In genomic region chr2:232699110-232699509, GRCh38 we compare ENCODE assay signal across 8 cellular contexts. TPM values are rescaled to one million over a fixed set of nuclear protein-coding genes. Genes with fewer than 3 reads are reported as not detected.
DNase-seq lines count a peak whose midpoint lies in the region; ATAC-seq and TF ChIP-seq lines count a peak whose summit lies in the region.

No MANE protein-coding gene starts in this region.

- BruUV-seq in IMR-90 (replicated peaks; lab: Mats Ljungman, UMichigan) (no TSS peak), MCF 10A (replicated peaks; lab: Mats Ljungman, UMichigan) (no TSS peak)

- TF ChIP-seq POLR2A in IMR-90 (IDR thresholded peaks at IDR 0.05; ENCODE audit: low read depth, low read length) = no peak

- in situ Hi-C loops in IMR-90 (cut with MboI; ENCODE audit: low sequenced_read_pairs) = no loop called here

- dilution Hi-C loops in IMR-90 (cut with HindIII; ENCODE audit: low sequenced_read_pairs, unreplicated experiment) = no loop called here

- H3K9me1 ChIP-seq in IMR-90 (ENCODE audit: insufficient read depth, low read length) = 0 out of 2 replicates have a peak, but pooled peaks cover 2% of the 10 kb centered on the region

- no CpG with 5 or more reads among the region's 2 CpGs for WGBS in IMR-90 (ENCODE audit: extremely low coverage in 2 of 2, insufficient read length in 1 of 2), 2 experiments

- no peak overlapping the region for H3K56ac ChIP-seq in IMR-90 (ENCODE audit: extremely low read depth, insufficient read depth, low read length)

- no peaks in the 10 kb centered on the region for H3K9me3 ChIP-seq in CD4-positive, alpha-beta memory T cell (ENCODE audit: control insufficient read depth in 1 of 2, low read length in 2 of 2)
- no peaks in the 10 kb centered on the region for H3K9me3 ChIP-seq in IMR-90 (ENCODE audit: control insufficient read depth, insufficient read depth, low read length)

- POLR2A ChIA-PET in CD4-positive, alpha-beta memory T cell (lab: Charles Lee; ENCODE audit: partially characterized antibody) = no interaction called here
- POLR2A ChIA-PET in IMR-90 (lab: Charles Lee; ENCODE audit: unreplicated experiment) = no interaction called here
- POLR2A ChIA-PET in MCF 10A (lab: Yijun Ruan, JAX) = interaction anchor here (0.6 to 0.7 kb wide), 2 partner anchors 148 to 546 kb away, joined by 3 to 4 read pairs; partner anchors contain the start of genes EIF4E2 and TIGD1
- POLR2A ChIA-PET in naive thymus-derived CD8-positive, alpha-beta T cell (lab: Charles Lee) = interaction anchor here (0.5 kb wide), 1 partner anchor 45 kb away, joined by 5 read pairs; no protein-coding TSS in a partner anchor

- H3K4ac ChIP-seq in IMR-90 (ENCODE audit: low read depth, low read length) = no peak overlapping the region

- ATAC-seq in IMR-90 (ENCODE audit: low read depth) = no peak
- no peak for ATAC-seq in naive thymus-derived CD8-positive, alpha-beta T cell

- peaks cover 5% of the 10 kb centered on the region for H3K36me3 ChIP-seq in CD4-positive, alpha-beta memory T cell (ENCODE audit: insufficient read depth, low read length)
- peaks cover 6% of the 10 kb centered on the region; the same call in 1 of the 2 replicates for H3K36me3 ChIP-seq in IMR-90 (ENCODE audit: control insufficient read depth, insufficient read depth, low read length)

- H3K27ac ChIP-seq in CD4-positive, alpha-beta memory T cell (ENCODE audit: low read depth, low read length) = no peak overlapping the region
- H3K27ac ChIP-seq in IMR-90 (ENCODE audit: insufficient read depth, low read length) = no peak overlapping the region

- peak overlapping the region in 7 of 8 donors; percentile 65 to 96 (median 93) for H3K4me3 Mint-ChIP-seq in CD4-positive, alpha-beta memory T cell
- H3K4me3 Mint-ChIP-seq in MCF 10A (ENCODE audit: unreplicated experiment) = peak overlapping the region; percentile 95
- H3K4me3 Mint-ChIP-seq in naive thymus-derived CD8-positive, alpha-beta T cell = peak overlapping the region; percentile 8 to 96 (median 92)

- no peak for TF ChIP-seq CTCF in IMR-90 (conservative IDR thresholded peaks at IDR 0.05; ENCODE audit: low read depth, low read length)
- no peak for TF ChIP-seq CTCF in MCF 10A (IDR thresholded peaks at IDR 0.05; ENCODE audit: unreplicated experiment)

- no peak overlapping the region for H2BK5ac ChIP-seq in IMR-90 (ENCODE audit: low read depth, low read length, poor library complexity, severe bottlenecking)

- peaks cover 0 to 2% (median 0%) of the 10 kb centered on the region in 8 donors for H3K9me3 Mint-ChIP-seq in CD4-positive, alpha-beta memory T cell
- no peaks in the 10 kb centered on the region for H3K9me3 Mint-ChIP-seq in MCF 10A (ENCODE audit: unreplicated experiment)
- peaks cover 0 to 14% (median 4%) of the 10 kb centered on the region in 9 donors for H3K9me3 Mint-ChIP-seq in naive thymus-derived CD8-positive, alpha-beta T cell

- H3K27ac Mint-ChIP-seq in CD4-positive, alpha-beta memory T cell = peak overlapping the region in 4 of 7 donors; percentile 47 to 95 (median 74)
- peak overlapping the region; percentile 93 for H3K27ac Mint-ChIP-seq in MCF 10A (ENCODE audit: low read depth, unreplicated experiment)
- peak overlapping the region in 7 of 10 donors; percentile 40 to 93 (median 58) for H3K27ac Mint-ChIP-seq in naive thymus-derived CD8-positive, alpha-beta T cell

- peaks cover 29% of the 10 kb centered on the region for H4K20me1 ChIP-seq in IMR-90 (ENCODE audit: insufficient read depth, low read length)

- H4K5ac ChIP-seq in IMR-90 (ENCODE audit: low read depth, low read length) = no peak overlapping the region

- H4K8ac ChIP-seq in IMR-90 (ENCODE audit: low read depth in 2 of 2, low read length in 2 of 2) = no peak overlapping the region

- no peaks in the 10 kb centered on the region for H3K27me3 ChIP-seq in CD4-positive, alpha-beta memory T cell (ENCODE audit: insufficient read depth, low read length)
- H3K27me3 ChIP-seq in IMR-90 (ENCODE audit: control insufficient read depth, insufficient read depth, low read length) = no peaks in the 10 kb centered on the region

- no peak overlapping the region for H4K91ac ChIP-seq in IMR-90 (ENCODE audit: insufficient read depth, low read depth, low read length)

- H3K36me3 Mint-ChIP-seq in CD4-positive, alpha-beta memory T cell = peaks cover 21 to 29% of the 10 kb centered on the region in 2 donors
- peaks cover 26% of the 10 kb centered on the region for H3K36me3 Mint-ChIP-seq in MCF 10A (ENCODE audit: insufficient read depth, unreplicated experiment)
- peaks cover 0 to 20% (median 11%) of the 10 kb centered on the region in 3 donors for H3K36me3 Mint-ChIP-seq in naive thymus-derived CD8-positive, alpha-beta T cell

- H3K4me1 ChIP-seq in CD4-positive, alpha-beta memory T cell (ENCODE audit: insufficient read depth, low read length) = peaks cover 48% of the 10 kb centered on the region
- H3K4me1 ChIP-seq in IMR-90 (ENCODE audit: control insufficient read depth, insufficient read depth, low read length) = peaks cover 6% of the 10 kb centered on the region

- peaks cover 9 to 45% of the 10 kb centered on the region in 2 experiments for H3K79me1 ChIP-seq in IMR-90 (ENCODE audit: low read depth in 1 of 2, low read length in 2 of 2)

- no peak overlapping the region for H2BK15ac ChIP-seq in IMR-90 (ENCODE audit: low read depth, low read length)

- H2AK5ac ChIP-seq in IMR-90 (ENCODE audit: low read depth, low read length) = no peak overlapping the region

- H3K9ac ChIP-seq in IMR-90 (ENCODE audit: low read depth, low read length) = no peak overlapping the region

- no peak overlapping the region for H2BK120ac ChIP-seq in IMR-90 (ENCODE audit: low read depth, low read length)

- H3K4me1 Mint-ChIP-seq in CD4-positive, alpha-beta memory T cell = peaks cover 38 to 64% (median 46%) of the 10 kb centered on the region in 4 donors
- H3K4me1 Mint-ChIP-seq in MCF 10A (ENCODE audit: insufficient read depth, unreplicated experiment) = peaks cover 26% of the 10 kb centered on the region
- H3K4me1 Mint-ChIP-seq in naive thymus-derived CD8-positive, alpha-beta T cell = peaks cover 25 to 55% (median 46%) of the 10 kb centered on the region in 4 donors

- no peaks in the 10 kb centered on the region for H3K27me3 Mint-ChIP-seq in CD4-positive, alpha-beta memory T cell
- no peaks in the 10 kb centered on the region for H3K27me3 Mint-ChIP-seq in MCF 10A (ENCODE audit: insufficient read depth, unreplicated experiment)
- no peaks in the 10 kb centered on the region for H3K27me3 Mint-ChIP-seq in naive thymus-derived CD8-positive, alpha-beta T cell

- H2AFZ ChIP-seq in IMR-90 (replicated peaks; ENCODE audit: low read length, poor library complexity) = no peak overlapping the region

- H3K4me2 ChIP-seq in IMR-90 (ENCODE audit: low read depth, low read length) = peak overlapping the region; percentile 99; the same call in 1 of the 2 replicates

- no peak for DNase-seq in CD4-positive, alpha-beta memory T cell
- DNase-seq in IMR-90 (no peak), MCF 10A (ENCODE audit: unreplicated experiment) (peak; percentile 6), NCI-H2107 treated with DMSO at 0.1 percent for 48 hours (lab: John Stamatoyannopoulos, UW; ENCODE audit: unreplicated experiment) (no peak), SIG-M5 treated with dmso at 0.1 percent for 504 hours (lab: John Stamatoyannopoulos, UW; ENCODE audit: unreplicated experiment) (no peak), kidney tubule cell (ENCODE audit: low spot score) (no peak)
- DNase-seq in naive thymus-derived CD8-positive, alpha-beta T cell = no peak
- DNase-seq in stimulated activated CD4-positive, alpha-beta T cell treated with anti-CD3 and anti-CD28 coated beads, Interleukin-12 subunit alpha, Interleukin-12 subunit beta, amount 100 ng/mL, for 4 hours = no peak

- peak overlapping the region; percentile 31; the same call in 1 of the 2 replicates for H3K14ac ChIP-seq in IMR-90 (replicated peaks; ENCODE audit: low read depth, low read length)

- H2BK20ac ChIP-seq in IMR-90 (ENCODE audit: low read depth, low read length) = no peak overlapping the region

- H3K23ac ChIP-seq in IMR-90 (ENCODE audit: low read depth, low read length) = peak overlapping the region; percentile 68; the same call in 1 of the 2 replicates

- intact Hi-C loops in CD4-positive, alpha-beta memory T cell (cut with micrococcal nuclease) = loop anchor here (5.0 to 10.0 kb wide), 2 partner anchors 92 to 546 kb away; no protein-coding TSS in a partner anchor
- intact Hi-C loops in IMR-90 (cut with micrococcal nuclease) = loop anchor here (2.0 kb wide), 1 partner anchor 552 kb away; the partner anchor contains the start of gene ATG16L1
- intact Hi-C loops in MCF 10A (cut with micrococcal nuclease) = loop anchor here (2.0 kb wide), 1 partner anchor 92 kb away; no protein-coding TSS in a partner anchor

- no peak overlapping the region for H3K4me3 ChIP-seq in CD4-positive, alpha-beta memory T cell (ENCODE audit: low read length in 2 of 2)
- no peak overlapping the region for H3K4me3 ChIP-seq in IMR-90 (ENCODE audit: insufficient read depth, low read depth, low read length)

- CTCF ChIA-PET in CD4-positive, alpha-beta memory T cell (lab: Charles Lee; ENCODE audit: partially characterized antibody) = no interaction called here
- CTCF ChIA-PET in IMR-90 (lab: Yijun Ruan, JAX) (no interaction called here), MCF 10A (lab: Yijun Ruan, JAX) (interaction anchor here (0.7 kb wide), 2 partner anchors 9 to 11 kb away, joined by 4 to 5 read pairs; no protein-coding TSS in a partner anchor)

- no peak for TF ChIP-seq RAD21 in IMR-90 (IDR thresholded peaks at IDR 0.05; ENCODE audit: low read length)

- no peak overlapping the region for H3K18ac ChIP-seq in IMR-90 (ENCODE audit: low read depth, low read length)

- H2AK9ac ChIP-seq in IMR-90 (replicated peaks; ENCODE audit: low read depth, low read length, poor library complexity) = peak overlapping the region; percentile 67

TF ChIP-seq in IMR-90, 13 proteins besides CTCF, POLR2A, EP300 and RAD21:
- TF ChIP-seq MAFK (IDR thresholded peaks at IDR 0.05; ENCODE audit: low read depth, low read length) (no peak), CHD1 (IDR thresholded peaks at IDR 0.05; ENCODE audit: low read depth, low read length) (no peak), RCOR1 (IDR thresholded peaks at IDR 0.05; ENCODE audit: insufficient replicate concordance, low read length) (no peak)

RNA-seq across cellular contexts. Expression of gene GIGYF2, which starts 2.0 kb away (rescaled TPM):
- 10 to 100 TPM; 82.1 to 89.6 TPM for total RNA-seq in CD4-positive, alpha-beta memory T cell
- 10 to 100 TPM in 1 of 2 donors, 1 to 10 TPM in 1; 6.7 to 35.9 TPM for polyA plus RNA-seq in CD4-positive, alpha-beta memory T cell
- total RNA-seq in IMR-90 (2012; rRNA removed) (52.5 and 66.0 TPM in 2 replicates), MCF 10A (2022) (71.1 and 90.3 TPM in 2 replicates)
- polyA plus RNA-seq in IMR-90 (2012; rRNA removed) = 14.7 and 18.3 TPM in 2 replicates
- 5.4 and 6.7 TPM in 2 replicates for polyA plus RNA-seq in IMR-90 (2012; cell fraction: cytosol; rRNA removed)
- 6.6 and 21.4 TPM in 2 replicates for polyA plus RNA-seq in IMR-90 (2012; cell fraction: nucleus; rRNA removed; ENCODE audit: low replicate concordance)
- total RNA-seq in naive thymus-derived CD8-positive, alpha-beta T cell = 10 to 100 TPM; 83.3 to 86.5 TPM
- polyA plus RNA-seq in naive thymus-derived CD8-positive, alpha-beta T cell = 10 to 100 TPM; 18.1 to 31.1 (median 24.3) TPM

Comparison
In these comparisons a context has a peak if more than half of its experiments do, and no peak if none do; other contexts are left out.
1. POLR2A ChIA-PET loops: an anchor here in MCF 10A (0.6 to 0.7 kb wide) and naive thymus-derived CD8-positive, alpha-beta T cell (0.5 kb wide); none called in CD4-positive, alpha-beta memory T cell and IMR-90.